8 cellular contexts compared by ENCODE assay signal in the genomic region with DNA sequence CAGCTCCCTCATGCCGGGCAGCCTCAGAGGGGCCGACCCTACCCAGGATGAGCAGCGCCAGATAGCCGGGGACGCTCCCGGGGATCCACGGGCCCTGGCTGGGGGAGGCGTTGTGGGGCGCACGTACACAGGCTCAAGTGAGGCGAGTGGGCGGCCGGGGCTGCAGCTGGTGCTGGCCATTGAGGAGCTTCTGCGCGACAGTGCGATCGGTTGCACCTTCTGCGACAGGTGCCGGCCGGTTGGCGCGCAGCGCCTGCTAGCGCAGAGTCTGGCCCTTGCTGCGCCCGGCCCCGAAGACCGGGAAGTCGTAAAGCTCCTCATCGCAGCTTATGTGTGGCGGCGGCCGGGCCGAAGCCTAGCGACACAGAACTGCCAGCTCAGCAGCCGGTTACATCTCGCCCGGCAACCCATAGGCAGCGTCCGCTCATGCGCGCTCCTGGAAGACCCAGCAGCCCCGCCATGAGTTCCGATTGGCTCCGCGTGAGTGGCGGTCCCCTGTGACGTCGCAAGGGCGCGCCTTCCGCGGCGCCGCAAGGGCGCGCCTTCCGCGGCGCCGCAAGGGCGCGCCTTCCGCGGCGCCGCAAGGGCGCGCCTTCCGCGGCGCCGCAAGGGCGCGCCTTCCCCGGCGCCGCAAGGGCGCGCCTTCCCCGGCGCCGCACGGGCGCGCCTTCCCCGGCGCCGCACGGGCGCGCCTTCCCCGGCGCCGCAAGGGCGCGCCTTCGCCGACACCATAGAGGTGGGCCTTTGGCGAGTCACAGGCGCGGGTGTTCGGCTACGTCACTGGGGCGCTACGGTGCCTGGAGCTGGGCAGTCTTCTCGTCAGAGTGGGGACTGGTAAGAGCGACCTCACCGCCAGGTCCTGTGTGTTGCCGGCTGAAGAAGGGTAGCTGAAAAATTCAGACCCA.
DNase-seq lines count a peak whose midpoint lies in the region; ATAC-seq and TF ChIP-seq lines count a peak whose summit lies in the region.
"Not testable (repeated sequence)": the region's sequence is repeated elsewhere in the genome, so short reads cannot be mapped to it uniquely, and the experiment has no call there.

No MANE protein-coding gene starts in this region.

- H3F3A ChIP-seq in GM23338 (replicated peaks; ENCODE audit: low read depth): not testable (repeated sequence)

- not testable (repeated sequence) for H3K27me3 Mint-ChIP-seq in GM23338 (ENCODE audit: insufficient read depth, low read depth, poor library complexity); activated T-helper 1 cell treated with anti-CD3 and anti-CD28 coated beads, Interleukin-12 subunit alpha, Interleukin-12 subunit beta, Interleukin-2, Interleukin-4 antibody, amounts not matched to agents 30 ng/mL and 10 ng/mL and 1 ng/mL, durations not matched to agents 14 hours and 24 hours and 36 hours (ENCODE audit: insufficient read depth); nephron (ENCODE audit: low read depth)

- peak overlapping the region; percentile 92 for H3K9ac ChIP-seq in KMS-11

- H3K4me1 ChIP-seq in GM23338 (ENCODE audit: insufficient read depth); KMS-11 (ENCODE audit: low read depth, poor library complexity, severe bottlenecking): not testable (repeated sequence)

- DNase-seq in ELF-1 (ENCODE audit: low read depth, low spot score) (peak; percentile 92), GM23338 (ENCODE audit: low spot score) (peak; percentile 44), RKO (ENCODE audit: low spot score) (peak; percentile 97), fibroblast of gingiva (ENCODE audit: low read depth) (peak; percentile 96)
- DNase-seq in activated T-helper 1 cell treated with anti-CD3 and anti-CD28 coated beads, Interleukin-12 subunit alpha, Interleukin-12 subunit beta, Interleukin-2, Interleukin-4 antibody, amounts not matched to agents 30 ng/mL and 10 ng/mL and 1 ng/mL, durations not matched to agents 14 hours and 24 hours and 36 hours (ENCODE audit: low spot score): peak; percentile 94
- peak; percentile 92 for DNase-seq in stimulated activated naive CD8-positive, alpha-beta T cell treated with anti-CD3 and anti-CD28 coated beads, Interleukin-15, Interleukin-2, amounts not matched to agents 100 U/mL and 50 U/mL, for 24 hours

- H3K4me2 ChIP-seq in GM23338: not testable (repeated sequence)
- peak overlapping the region; percentile 71 for H3K4me2 ChIP-seq in KMS-11

- H3K9me2 ChIP-seq in GM23338 (ENCODE audit: insufficient read depth): not testable (repeated sequence)

- not testable (repeated sequence) for H3K36me3 ChIP-seq in GM23338 (ENCODE audit: insufficient read depth); KMS-11 (ENCODE audit: insufficient read depth)

- H3K79me2 ChIP-seq in GM23338 (replicated peaks; ENCODE audit: insufficient read depth); KMS-11 (ENCODE audit: insufficient read depth, low read depth): not testable (repeated sequence)

- intact Hi-C loops in activated T-helper 1 cell treated with anti-CD3 and anti-CD28 coated beads, Interleukin-12 subunit alpha, Interleukin-12 subunit beta, Interleukin-2, Interleukin-4 antibody, amounts not matched to agents 30 ng/mL and 10 ng/mL and 1 ng/mL, durations not matched to agents 14 hours and 24 hours and 36 hours (cut with micrococcal nuclease): loop anchor here (1.0 to 5.0 kb wide), 4 partner anchors 40 to 545 kb away; a partner anchor contains a TSS

- peaks cover 54% of the 10 kb centered on the region for H3K9me3 Mint-ChIP-seq in GM23338
- H3K9me3 Mint-ChIP-seq in activated T-helper 1 cell treated with anti-CD3 and anti-CD28 coated beads, Interleukin-12 subunit alpha, Interleukin-12 subunit beta, Interleukin-2, Interleukin-4 antibody, amounts not matched to agents 30 ng/mL and 10 ng/mL and 1 ng/mL, durations not matched to agents 14 hours and 24 hours and 36 hours; nephron: not testable (repeated sequence)

- H3K4me3 ChIP-seq in GM23338: peak overlapping the region; percentile 45
- H3K4me3 ChIP-seq in KMS-11 (IDR thresholded peaks at IDR 0.05; ENCODE audit: insufficient read depth, low read depth, low read length): not testable (repeated sequence)

- H4K20me1 ChIP-seq in GM23338 (replicated peaks; ENCODE audit: insufficient read depth); KMS-11 (ENCODE audit: insufficient read depth): not testable (repeated sequence)

- not testable (repeated sequence) for H3K36me3 Mint-ChIP-seq in GM23338 (ENCODE audit: low read depth); activated T-helper 1 cell treated with anti-CD3 and anti-CD28 coated beads, Interleukin-12 subunit alpha, Interleukin-12 subunit beta, Interleukin-2, Interleukin-4 antibody, amounts not matched to agents 30 ng/mL and 10 ng/mL and 1 ng/mL, durations not matched to agents 14 hours and 24 hours and 36 hours (ENCODE audit: low read depth); nephron (ENCODE audit: low read depth)

- not testable (repeated sequence) for H2AFZ ChIP-seq in GM23338
- H2AFZ ChIP-seq in KMS-11 (ENCODE audit: low read depth): peak overlapping the region; percentile 98

- not testable (repeated sequence) for TF ChIP-seq CTCF in GM23338 (conservative IDR thresholded peaks at IDR 0.05; ENCODE audit: low read depth in 2 of 2); KMS-11 (conservative IDR thresholded peaks at IDR 0.05; ENCODE audit: low read depth, low read length); nephron (IDR thresholded peaks at IDR 0.05; ENCODE audit: unreplicated experiment in 3 of 3)

- not testable (repeated sequence) for H3K27ac ChIP-seq in GM23338 (ENCODE audit: low read depth)
- peak overlapping the region; percentile 99 for H3K27ac ChIP-seq in KMS-11

- H3K4me3 Mint-ChIP-seq in GM23338: peak overlapping the region; percentile 67; the same call in 2 of the 3 replicates
- peak overlapping the region; percentile 96 for H3K4me3 Mint-ChIP-seq in activated T-helper 1 cell treated with anti-CD3 and anti-CD28 coated beads, Interleukin-12 subunit alpha, Interleukin-12 subunit beta, Interleukin-2, Interleukin-4 antibody, amounts not matched to agents 30 ng/mL and 10 ng/mL and 1 ng/mL, durations not matched to agents 14 hours and 24 hours and 36 hours
- peak overlapping the region; percentile 85 to 88 (median 87) for H3K4me3 Mint-ChIP-seq in nephron

- not testable (repeated sequence) for H3K27me3 ChIP-seq in GM23338 (ENCODE audit: insufficient read depth); KMS-11 (ENCODE audit: insufficient read depth, low read depth)

- not testable (repeated sequence) for H3K27ac Mint-ChIP-seq in GM23338
- H3K27ac Mint-ChIP-seq in activated T-helper 1 cell treated with anti-CD3 and anti-CD28 coated beads, Interleukin-12 subunit alpha, Interleukin-12 subunit beta, Interleukin-2, Interleukin-4 antibody, amounts not matched to agents 30 ng/mL and 10 ng/mL and 1 ng/mL, durations not matched to agents 14 hours and 24 hours and 36 hours: peak overlapping the region; percentile 99
- H3K27ac Mint-ChIP-seq in nephron: peak overlapping the region; percentile 91 to 98 (median 97)

- ATAC-seq in GM23338: not testable (repeated sequence)
- ATAC-seq in stimulated activated naive CD8-positive, alpha-beta T cell treated with anti-CD3 and anti-CD28 coated beads, Interleukin-15, Interleukin-2, amounts not matched to agents 100 U/mL and 50 U/mL, for 24 hours: peak; percentile 98

- H3K4me1 Mint-ChIP-seq in GM23338; activated T-helper 1 cell treated with anti-CD3 and anti-CD28 coated beads, Interleukin-12 subunit alpha, Interleukin-12 subunit beta, Interleukin-2, Interleukin-4 antibody, amounts not matched to agents 30 ng/mL and 10 ng/mL and 1 ng/mL, durations not matched to agents 14 hours and 24 hours and 36 hours (ENCODE audit: low read depth); nephron: not testable (repeated sequence)

Comparison
In these comparisons a context has a peak if more than half of its experiments do, and no peak if none do; other contexts are left out.
1. DNase-seq: peak in every context shown above with its lines; median percentile 97 in RKO; 96 in fibroblast of gingiva; 94 in activated T-helper 1 cell treated with anti-CD3 and anti-CD28 coated beads, Interleukin-12 subunit alpha, Interleukin-12 subunit beta, Interleukin-2, Interleukin-4 antibody, amounts not matched to agents 30 ng/mL and 10 ng/mL and 1 ng/mL, durations not matched to agents 14 hours and 24 hours and 36 hours; 92 in ELF-1; 92 in stimulated activated naive CD8-positive, alpha-beta T cell treated with anti-CD3 and anti-CD28 coated beads, Interleukin-15, Interleukin-2, amounts not matched to agents 100 U/mL and 50 U/mL, for 24 hours; 44 in GM23338.